Comparison of ENCODE assay signal across 25 cellular contexts in the genomic region with DNA sequence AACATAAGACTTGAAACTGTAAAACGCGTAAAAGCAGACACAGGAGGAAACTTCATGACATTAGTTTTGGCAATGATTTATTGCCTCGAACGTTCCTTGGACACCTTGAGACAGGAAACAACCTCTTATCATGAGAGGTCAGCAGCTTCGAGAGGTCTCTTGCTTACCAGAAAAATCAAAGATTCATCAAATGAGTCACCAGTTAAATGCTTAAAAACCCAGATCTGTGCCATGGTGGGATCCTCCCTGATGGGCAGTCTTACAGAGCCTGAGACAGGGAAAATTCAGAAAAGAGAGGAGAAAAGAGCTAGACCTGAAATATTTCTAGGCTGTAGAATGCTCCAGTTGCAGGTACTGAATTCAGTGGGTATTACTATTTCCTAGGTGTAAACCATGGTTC.
DNase-seq lines count a peak whose midpoint lies in the region; ATAC-seq and TF ChIP-seq lines count a peak whose summit lies in the region.
"Had no signal": no experiment of that assay in that cellular context is flagged by ENCODE, and none has a peak within 500 bp of the region (broad histone marks: within the 10 kb centered on the region; RNA-seq: fewer than 3 reads in every experiment).

No MANE protein-coding gene starts in this region.

- H3K4me3 Mint-ChIP-seq in T-helper 2 cell treated with Interferon-gamma antibody and Interleukin-4, amounts not matched to agents 5 μg/mL and 100 μg/mL, for 36 hours: no peak overlapping the region
- H3K4me3 Mint-ChIP-seq: CD14-positive monocyte; CD4-positive, alpha-beta memory T cell; CD4-positive, CD25-positive, alpha-beta regulatory T cell; CD8-positive, alpha-beta memory T cell had no signal

- DNase-seq in NCI-H2196 (lab: John Stamatoyannopoulos, UW; ENCODE audit: unreplicated experiment): peak; percentile 10
- DNase-seq in NCI-H2196 treated with DMSO at 0.1 percent for 48 hours (lab: John Stamatoyannopoulos, UW; ENCODE audit: unreplicated experiment): no peak
- peak; percentile 60 for DNase-seq in NCI-H2029 treated with DMSO at 0.1 percent for 48 hours (lab: John Stamatoyannopoulos, UW)
- DNase-seq in left lung: no peak
- DNase-seq in NCI-H1417 treated with DMSO at 0.1 percent for 48 hours (lab: John Stamatoyannopoulos, UW): no peak
- DNase-seq in T-helper 2 cell treated with Interferon-gamma antibody and Interleukin-4, amounts not matched to agents 5 μg/mL and 100 μg/mL, for 36 hours (ENCODE audit: low spot score): no peak
- DNase-seq: ACHN; BE2C; C1 segment of cervical spinal cord; CD4-positive, alpha-beta memory T cell; CD4-positive, CD25-positive, alpha-beta regulatory T cell; CD8-positive, alpha-beta memory T cell; COR-L47; DMS 273 treated with DMSO at 0.1 percent for 48 hours; DMS153; DMS53; DMS79; DND-41; EL; GDM1 had no signal

- no peaks in the 10 kb centered on the region for H3K4me1 ChIP-seq in left lung
- H3K4me1 ChIP-seq: BE2C had no signal

- H3K4me3 ChIP-seq in left lung: no peak overlapping the region
- H3K4me3 ChIP-seq: BLaER1, GM12878 had no signal

- intact Hi-C loops in left lung (cut with DNase I): no loop called here

- H3K36me3 ChIP-seq in left lung: no peaks in the 10 kb centered on the region
- H3K36me3 ChIP-seq: BE2C, BLaER1 had no signal

- ATAC-seq in left lung (peak; percentile 42), HG02623 (IDR thresholded peaks at IDR 0.05; ENCODE audit: unreplicated experiment) (no peak)
- ATAC-seq: GM12878 had no signal

- H3K27me3 Mint-ChIP-seq in T-helper 2 cell treated with Interferon-gamma antibody and Interleukin-4, amounts not matched to agents 5 μg/mL and 100 μg/mL, for 36 hours (ENCODE audit: low read depth): no peaks in the 10 kb centered on the region
- H3K27me3 Mint-ChIP-seq: CD4-positive, alpha-beta memory T cell; CD4-positive, CD25-positive, alpha-beta regulatory T cell had no signal

- no peak for TF ChIP-seq CTCF in left lung (IDR thresholded peaks at IDR 0.05)

- H3K9me3 ChIP-seq in left lung: no peaks in the 10 kb centered on the region
- H3K9me3 ChIP-seq: BE2C, BLaER1 had no signal

- no peaks in the 10 kb centered on the region for H3K36me3 Mint-ChIP-seq in T-helper 2 cell treated with Interferon-gamma antibody and Interleukin-4, amounts not matched to agents 5 μg/mL and 100 μg/mL, for 36 hours (ENCODE audit: low read depth)
- H3K36me3 Mint-ChIP-seq: CD14-positive monocyte; CD4-positive, alpha-beta memory T cell; CD4-positive, CD25-positive, alpha-beta regulatory T cell; CD8-positive, alpha-beta memory T cell had no signal

- no peak overlapping the region for H3K27ac ChIP-seq in left lung
- H3K27ac ChIP-seq: 22Rv1, BLaER1 had no signal

- peaks cover 30% of the 10 kb centered on the region for H3K9me3 Mint-ChIP-seq in T-helper 2 cell treated with Interferon-gamma antibody and Interleukin-4, amounts not matched to agents 5 μg/mL and 100 μg/mL, for 36 hours

- no peaks in the 10 kb centered on the region for H3K27me3 ChIP-seq in left lung
- H3K27me3 ChIP-seq: BE2C, BLaER1 had no signal

- no peak overlapping the region for H3K27ac Mint-ChIP-seq in T-helper 2 cell treated with Interferon-gamma antibody and Interleukin-4, amounts not matched to agents 5 μg/mL and 100 μg/mL, for 36 hours
- H3K27ac Mint-ChIP-seq: CD14-positive monocyte; CD4-positive, alpha-beta memory T cell; CD4-positive, CD25-positive, alpha-beta regulatory T cell; CD8-positive, alpha-beta memory T cell had no signal

- no peaks in the 10 kb centered on the region for H3K4me1 Mint-ChIP-seq in T-helper 2 cell treated with Interferon-gamma antibody and Interleukin-4, amounts not matched to agents 5 μg/mL and 100 μg/mL, for 36 hours (ENCODE audit: low read depth)
- H3K4me1 Mint-ChIP-seq: CD14-positive monocyte; CD4-positive, alpha-beta memory T cell; CD4-positive, CD25-positive, alpha-beta regulatory T cell; CD8-positive, alpha-beta memory T cell had no signal

Comparison
In these comparisons a context has a peak if more than half of its experiments do, and no peak if none do; other contexts are left out.
1. DNase-seq: peak in NCI-H2196 (single experiment) and NCI-H2029 treated with DMSO at 0.1 percent for 48 hours (single experiment); none in NCI-H2196 treated with DMSO at 0.1 percent for 48 hours (single experiment), left lung (0 of 2), NCI-H1417 treated with DMSO at 0.1 percent for 48 hours (single experiment) and T-helper 2 cell treated with Interferon-gamma antibody and Interleukin-4, amounts not matched to agents 5 μg/mL and 100 μg/mL, for 36 hours (single experiment).